Comparison of ENCODE assay signal across 9 cellular contexts in the genomic region with DNA sequence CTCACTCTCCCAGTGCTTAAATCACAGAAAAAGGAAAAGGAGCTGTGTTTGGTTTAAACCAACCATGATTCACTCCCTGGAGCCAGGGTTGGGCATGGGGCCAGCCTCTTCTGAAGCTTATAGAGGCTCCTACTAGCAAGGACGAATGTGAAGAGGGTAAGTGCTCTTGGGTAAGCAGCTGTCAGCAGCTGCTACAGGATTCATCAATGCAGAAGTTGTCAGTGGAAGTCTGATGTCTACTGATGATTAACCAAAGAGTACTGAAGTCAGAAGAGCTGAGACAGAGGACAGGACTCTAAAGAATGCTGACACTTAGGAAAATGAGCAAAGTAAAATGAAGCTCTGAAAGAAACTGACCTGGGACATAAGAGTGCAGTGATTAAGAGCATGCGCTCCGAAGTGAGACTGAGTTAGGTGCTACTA. TPM values are rescaled to one million over a fixed set of nuclear protein-coding genes. Genes with fewer than 3 reads are reported as not detected.
A peak's percentile ranks its signal among the peaks of the same experiment; 100 is the strongest.
DNase-seq lines count a peak whose midpoint lies in the region; ATAC-seq and TF ChIP-seq lines count a peak whose summit lies in the region.
"Had no signal": no experiment of that assay in that cellular context is flagged by ENCODE, and none has a peak within 500 bp of the region (broad histone marks: within the 10 kb centered on the region; RNA-seq: fewer than 3 reads in every experiment).

No MANE protein-coding gene starts in this region.

- H3K27me3 ChIP-seq in effector memory CD4-positive, alpha-beta T cell (replicated peaks; ENCODE audit: control insufficient read depth, insufficient read depth, low read length, poor library complexity, severe bottlenecking), result no peaks in the 10 kb centered on the region

- H3K4me3 Mint-ChIP-seq in endothelial cell (ENCODE audit: unreplicated experiment), result no peak overlapping the region

- H3K4me1 ChIP-seq in effector memory CD4-positive, alpha-beta T cell (ENCODE audit: control insufficient read depth, insufficient read depth, low read length, poor library complexity, severe bottlenecking), result no peaks in the 10 kb centered on the region

- H3K27ac ChIP-seq in effector memory CD4-positive, alpha-beta T cell (ENCODE audit: insufficient read depth, low read length, poor library complexity, severe bottlenecking), result no peak overlapping the region

- DNase-seq in NCI-H510A (lab: John Stamatoyannopoulos, UW) (peak; percentile 47), epithelial cell of proximal tubule (ENCODE audit: low read depth) (peak; percentile 100), renal cortical epithelial cell (ENCODE audit: low read depth) (peak; percentile 99), endothelial cell (ENCODE audit: low spot score) (no peak)
- DNase-seq in effector memory CD4-positive, alpha-beta T cell, result no peak
- no peak for DNase-seq in activated CD4-positive, alpha-beta T cell treated with anti-CD3 and anti-CD28 coated beads, Interleukin-2, amount 50 U/mL, for 48 hours
- DNase-seq: NCI-H1930 had no signal

- no peak overlapping the region for H3K27ac Mint-ChIP-seq in endothelial cell (ENCODE audit: unreplicated experiment)

- no peaks in the 10 kb centered on the region for H3K36me3 Mint-ChIP-seq in endothelial cell (ENCODE audit: low read depth, unreplicated experiment)

- H3K36me3 ChIP-seq in effector memory CD4-positive, alpha-beta T cell (ENCODE audit: control insufficient read depth, insufficient read depth, low read length), result no peaks in the 10 kb centered on the region

- no peaks in the 10 kb centered on the region for H3K9me3 ChIP-seq in effector memory CD4-positive, alpha-beta T cell (ENCODE audit: control insufficient read depth, low read length)

- no peak overlapping the region for H3K4me3 ChIP-seq in epithelial cell of proximal tubule (ENCODE audit: low read depth, low read length)
- no peak overlapping the region for H3K4me3 ChIP-seq in effector memory CD4-positive, alpha-beta T cell (ENCODE audit: insufficient read depth, low read depth, low read length, poor library complexity, severe bottlenecking)

- no peaks in the 10 kb centered on the region for H3K4me1 Mint-ChIP-seq in endothelial cell (ENCODE audit: unreplicated experiment)

- peaks cover 3% of the 10 kb centered on the region for H3K27me3 Mint-ChIP-seq in endothelial cell (ENCODE audit: unreplicated experiment)

- H3K9me3 Mint-ChIP-seq in endothelial cell (ENCODE audit: unreplicated experiment), result no peaks in the 10 kb centered on the region

- peak; percentile 51 for ATAC-seq in GM18511 (IDR thresholded peaks at IDR 0.05; ENCODE audit: unreplicated experiment)
- no peak for ATAC-seq in HG03457 (IDR thresholded peaks at IDR 0.05; ENCODE audit: unreplicated experiment)

- no peak for TF ChIP-seq CTCF in epithelial cell of proximal tubule (conservative IDR thresholded peaks at IDR 0.05; ENCODE audit: low read depth, low read length)
- TF ChIP-seq CTCF in endothelial cell (IDR thresholded peaks at IDR 0.05; ENCODE audit: unreplicated experiment), result no peak

RNA-seq across cellular contexts. Expression of gene JADE1, which starts 32.7 kb away (rescaled TPM):
- total RNA-seq in epithelial cell of proximal tubule, result 19.0 and 28.2 TPM in 2 replicates
- total RNA-seq in renal cortical epithelial cell, result 34.0 and 150 TPM in 2 replicates
- total RNA-seq in endothelial cell (ENCODE audit: unreplicated experiment), result 18.2 TPM

Comparison
In these comparisons a context has a peak if more than half of its experiments do, and no peak if none do; other contexts are left out.
1. DNase-seq: peak in NCI-H510A (single experiment), epithelial cell of proximal tubule (single experiment) and renal cortical epithelial cell (single experiment); none in endothelial cell (single experiment), effector memory CD4-positive, alpha-beta T cell (0 of 3) and activated CD4-positive, alpha-beta T cell treated with anti-CD3 and anti-CD28 coated beads, Interleukin-2, amount 50 U/mL, for 48 hours (0 of 2).